Comparison of ENCODE assay signal across 15 cellular contexts in the genomic region with DNA sequence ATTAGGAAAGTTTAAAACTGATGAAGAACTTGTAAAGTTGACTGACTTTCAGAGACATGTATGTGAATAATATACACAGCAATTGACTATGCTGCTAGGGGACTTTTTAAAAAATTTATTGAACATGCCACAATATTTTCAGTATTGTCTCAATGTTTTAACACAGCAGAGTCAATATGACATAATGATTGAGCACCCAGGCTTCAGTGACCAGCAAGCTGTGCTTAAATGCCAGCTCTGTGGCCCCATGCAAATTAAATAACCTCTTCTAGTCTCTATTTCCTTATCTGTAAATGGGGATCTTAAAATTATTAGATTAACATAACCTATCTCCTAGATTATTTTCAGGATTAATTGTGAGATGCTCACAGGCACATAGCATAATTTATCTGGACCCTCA. TPM values are rescaled to one million over a fixed set of nuclear protein-coding genes. Genes with fewer than 3 reads are reported as not detected.
DNase-seq lines count a peak whose midpoint lies in the region; ATAC-seq, FAIRE-seq and TF ChIP-seq lines count a peak whose summit lies in the region.
"Had no signal": no experiment of that assay in that cellular context is flagged by ENCODE, and none has a peak within 500 bp of the region (broad histone marks: within the 10 kb centered on the region; RNA-seq: fewer than 3 reads in every experiment).

No MANE protein-coding gene starts in this region.

- FAIRE-seq in GM12891 (lab: Jason Lieb, UNC): peak; percentile 45
- no peak for FAIRE-seq in small intestine (lab: Jason Lieb, UNC)

- H3K4me3 ChIP-seq in effector memory CD4-positive, alpha-beta T cell (ENCODE audit: insufficient read depth, low read depth, low read length, poor library complexity, severe bottlenecking): no peak overlapping the region
- H3K4me3 ChIP-seq in small intestine (ENCODE audit: low read depth in 1 of 2, low read length in 2 of 2): no peak overlapping the region
- H3K4me3 ChIP-seq: heart right ventricle, SK-N-MC, testis had no signal

- ATAC-seq in GM19043 (IDR thresholded peaks at IDR 0.05; ENCODE audit: low read depth, unreplicated experiment) (peak; percentile 50), HG02759 (IDR thresholded peaks at IDR 0.05; ENCODE audit: unreplicated experiment) (peak; percentile 47), HG03432 (IDR thresholded peaks at IDR 0.05; ENCODE audit: unreplicated experiment) (peak; percentile 54)
- ATAC-seq: heart right ventricle had no signal

- H3K27ac ChIP-seq in effector memory CD4-positive, alpha-beta T cell (ENCODE audit: insufficient read depth, low read length, poor library complexity, severe bottlenecking): no peak overlapping the region
- no peak overlapping the region for H3K27ac ChIP-seq in small intestine (ENCODE audit: low read depth in 1 of 2, low read length in 1 of 2)
- H3K27ac ChIP-seq: heart right ventricle, SK-N-MC, testis had no signal

- DNase-seq in GM12891 (ENCODE audit: insufficient read length, low spot score) (no peak), midbrain (lab: John Stamatoyannopoulos, UW) (no peak), amniotic stem cell (lab: John Stamatoyannopoulos, UW) (no peak), small intestine (no peak)
- DNase-seq in effector memory CD4-positive, alpha-beta T cell: no peak
- DNase-seq: Caco-2, heart right ventricle, kidney glomerular epithelial cell, OCI-M1, posterior cingulate gyrus, testis had no signal

- H3K27me3 ChIP-seq in effector memory CD4-positive, alpha-beta T cell (replicated peaks; ENCODE audit: control insufficient read depth, insufficient read depth, low read length, poor library complexity, severe bottlenecking): no peaks in the 10 kb centered on the region
- H3K27me3 ChIP-seq in small intestine (ENCODE audit: control insufficient read depth in 2 of 2, insufficient read depth in 2 of 2, low read length in 2 of 2): no peaks in the 10 kb centered on the region
- H3K27me3 ChIP-seq: heart right ventricle, testis had no signal

- H3K4me1 ChIP-seq in effector memory CD4-positive, alpha-beta T cell (ENCODE audit: control insufficient read depth, insufficient read depth, low read length, poor library complexity, severe bottlenecking): no peaks in the 10 kb centered on the region
- peaks cover 2 to 3% of the 10 kb centered on the region in 2 donors for H3K4me1 ChIP-seq in small intestine (ENCODE audit: control insufficient read depth in 2 of 2, insufficient read depth in 1 of 2, low read depth in 1 of 2, low read length in 1 of 2)
- H3K4me1 ChIP-seq: Caco-2, testis had no signal

- no peaks in the 10 kb centered on the region for H3K36me3 ChIP-seq in effector memory CD4-positive, alpha-beta T cell (ENCODE audit: control insufficient read depth, insufficient read depth, low read length)
- no peaks in the 10 kb centered on the region for H3K36me3 ChIP-seq in small intestine (ENCODE audit: control insufficient read depth in 2 of 2, insufficient read depth in 2 of 2, low read length in 2 of 2)
- H3K36me3 ChIP-seq: heart right ventricle had no signal

- no peaks in the 10 kb centered on the region for H3K9me3 ChIP-seq in effector memory CD4-positive, alpha-beta T cell (ENCODE audit: control insufficient read depth, low read length)
- H3K9me3 ChIP-seq in small intestine (ENCODE audit: control insufficient read depth, low read depth): no peaks in the 10 kb centered on the region
- H3K9me3 ChIP-seq: Caco-2, heart right ventricle, testis had no signal

- TF ChIP-seq POLR2A in GM12891 (IDR thresholded peaks at IDR 0.05; ENCODE audit: low read depth, low read length): no peak

TF ChIP-seq in GM12891, 5 proteins besides CTCF, POLR2A, EP300 and RAD21:
- no peak for TF ChIP-seq POLR2AphosphoS5 (IDR thresholded peaks at IDR 0.05; ENCODE audit: low read depth, low read length)
- no peak for TF ChIP-seq POU2F2 (IDR thresholded peaks at IDR 0.05; ENCODE audit: low read depth, low read length)

RNA-seq across cellular contexts. Expression of a gene that starts 56.8 kb away (rescaled TPM):
- polyA plus RNA-seq in GM12891 (2012; ENCODE audit: low read depth, missing spikeins): 1.7 TPM
- polyA plus RNA-seq in small intestine: 1 to 10 TPM in 1 of 3 donors, under 1 TPM in 2; 0.54 to 1.1 (median 0.97) TPM
